ENCODE assay signal across 31 cellular contexts in genomic region chr18:39325973-39326372, GRCh38.
"Had no signal": no experiment of that assay in that cellular context is flagged by ENCODE, and none has a peak within 500 bp of the region (broad histone marks: within the 10 kb centered on the region; RNA-seq: fewer than 3 reads in every experiment).

No MANE protein-coding gene starts in this region.

- DNase-seq: natural killer cell; occipital lobe; ovary; posterior cingulate gyrus; psoas muscle; right cardiac atrium; spleen; stimulated activated CD4-positive, alpha-beta T cell treated with anti-CD3 and anti-CD28 coated beads, Interleukin-12 subunit alpha, Interleukin-12 subunit beta, amount 100 ng/mL, for 4 hours; stimulated activated CD4-positive, alpha-beta T cell treated with anti-CD3 and anti-CD28 coated beads, Interleukin-1b, Interleukin-23, amount 100 ng/mL, for 48 hours; stimulated activated CD4-positive, alpha-beta T cell treated with anti-CD3 and anti-CD28 coated beads, Interleukin-4, amount 100 ng/mL, for 1 hour; stimulated activated CD4-positive, alpha-beta T cell treated with anti-CD3 and anti-CD28 coated beads, Interleukin-4, amount 100 ng/mL, for 4 hours; stimulated activated CD8-positive, alpha-beta memory T cell treated with anti-CD3 and anti-CD28 coated beads, Interleukin-4, amount 100 ng/mL, for 48 hours; stimulated activated naive CD4-positive, alpha-beta T cell; stimulated activated naive CD8-positive, alpha-beta T cell treated with anti-CD3 and anti-CD28 coated beads, Interleukin-15, amount 100 ng/mL, for 72 hours; stimulated activated naive CD8-positive, alpha-beta T cell treated with anti-CD3 and anti-CD28 coated beads, Interleukin-15, Interleukin-2, amounts not matched to agents 100 U/mL and 50 U/mL, for 24 hours; substantia nigra; testis; tibial artery; transverse colon; upper lobe of right lung; uterus had no signal

- H3K27ac ChIP-seq: neural progenitor cell, ovary, parathyroid adenoma, psoas muscle, skin epidermis, spleen, suprapubic skin, testis, tibial artery, transverse colon, upper lobe of right lung, uterus had no signal

- H3K36me3 Mint-ChIP-seq: natural killer cell; neural progenitor cell; stimulated activated memory B cell treated with anti-CD40 and anti-IgM and Interleukin-4, amounts not matched to agents 10 μg/mL and 1 μg/mL and 100 μg/mL, for 72 hours; type B pancreatic cell had no signal

- H3K79me2 ChIP-seq: parathyroid adenoma had no signal

- H3K36me3 ChIP-seq: neural progenitor cell, ovary, spleen, suprapubic skin, tibial artery, transverse colon, upper lobe of right lung, uterus had no signal

- H3K9me3 ChIP-seq: ovary, psoas muscle, spleen, suprapubic skin, testis, tibial artery, transverse colon, upper lobe of right lung, uterus had no signal

- H3K9ac ChIP-seq: neural progenitor cell, parathyroid adenoma had no signal

- H3K4me1 Mint-ChIP-seq: natural killer cell; nephron; stimulated activated memory B cell treated with anti-CD40 and anti-IgM and Interleukin-4, amounts not matched to agents 10 μg/mL and 1 μg/mL and 100 μg/mL, for 72 hours; stimulated activated naive CD8-positive, alpha-beta T cell treated with anti-CD3 and anti-CD28 coated beads, Interleukin-15, amount 100 ng/mL, for 72 hours had no signal

- H3K4me2 ChIP-seq: neural progenitor cell, smooth muscle cell had no signal

- H3K27me3 ChIP-seq: neural progenitor cell, ovary, spleen, suprapubic skin, testis, tibial artery, transverse colon, upper lobe of right lung, uterus had no signal

- ATAC-seq: natural killer cell; psoas muscle; right cardiac atrium; sciatic nerve; stimulated activated memory B cell treated with anti-CD40 and anti-IgM and Interleukin-4, amounts not matched to agents 10 μg/mL and 1 μg/mL and 100 μg/mL, for 72 hours; stimulated activated naive CD8-positive, alpha-beta T cell treated with anti-CD3 and anti-CD28 coated beads, Interleukin-15, amount 100 ng/mL, for 72 hours; stimulated activated naive CD8-positive, alpha-beta T cell treated with anti-CD3 and anti-CD28 coated beads, Interleukin-15, Interleukin-2, amounts not matched to agents 100 U/mL and 50 U/mL, for 24 hours; upper lobe of right lung had no signal

- H3K27ac Mint-ChIP-seq: natural killer cell; nephron; neural progenitor cell; progenitor cell of endocrine pancreas; stimulated activated memory B cell treated with anti-CD40 and anti-IgM and Interleukin-4, amounts not matched to agents 10 μg/mL and 1 μg/mL and 100 μg/mL, for 72 hours; stimulated activated naive CD8-positive, alpha-beta T cell treated with anti-CD3 and anti-CD28 coated beads, Interleukin-15, amount 100 ng/mL, for 72 hours; type B pancreatic cell had no signal

- H3K27me3 Mint-ChIP-seq: progenitor cell of endocrine pancreas; stimulated activated memory B cell treated with anti-CD40 and anti-IgM and Interleukin-4, amounts not matched to agents 10 μg/mL and 1 μg/mL and 100 μg/mL, for 72 hours; stimulated activated naive CD8-positive, alpha-beta T cell treated with anti-CD3 and anti-CD28 coated beads, Interleukin-15, amount 100 ng/mL, for 72 hours; type B pancreatic cell had no signal

- H3K4me3 Mint-ChIP-seq: natural killer cell; nephron; neural progenitor cell; stimulated activated memory B cell treated with anti-CD40 and anti-IgM and Interleukin-4, amounts not matched to agents 10 μg/mL and 1 μg/mL and 100 μg/mL, for 72 hours; stimulated activated naive CD8-positive, alpha-beta T cell treated with anti-CD3 and anti-CD28 coated beads, Interleukin-15, amount 100 ng/mL, for 72 hours; type B pancreatic cell had no signal

- H3K4me1 ChIP-seq: neural progenitor cell, parathyroid adenoma, psoas muscle, spleen, suprapubic skin, testis, tibial artery, transverse colon, upper lobe of right lung, uterus had no signal

- H3K4me3 ChIP-seq: neural progenitor cell, ovary, psoas muscle, skin epidermis, smooth muscle cell, spleen, suprapubic skin, testis, tibial artery, transverse colon, upper lobe of right lung, uterus had no signal

- H2AFZ ChIP-seq: neural progenitor cell, parathyroid adenoma had no signal

- H3K9me3 Mint-ChIP-seq: nephron; neural progenitor cell; stimulated activated naive CD8-positive, alpha-beta T cell treated with anti-CD3 and anti-CD28 coated beads, Interleukin-15, amount 100 ng/mL, for 72 hours; type B pancreatic cell had no signal
